1 cellular context compared by ENCODE assay signal in genomic region chr9:17063535-17064135, GRCh38.
TF ChIP-seq lines count a peak whose summit lies in the region.

No MANE protein-coding gene starts in this region.

TF ChIP-seq in SK-N-SH treated with all-trans-retinoic acid at 6 μM for 48 hours, 23 proteins besides CTCF, POLR2A, EP300 and RAD21 (continued from another document):
- TF ChIP-seq, protein P1, sequence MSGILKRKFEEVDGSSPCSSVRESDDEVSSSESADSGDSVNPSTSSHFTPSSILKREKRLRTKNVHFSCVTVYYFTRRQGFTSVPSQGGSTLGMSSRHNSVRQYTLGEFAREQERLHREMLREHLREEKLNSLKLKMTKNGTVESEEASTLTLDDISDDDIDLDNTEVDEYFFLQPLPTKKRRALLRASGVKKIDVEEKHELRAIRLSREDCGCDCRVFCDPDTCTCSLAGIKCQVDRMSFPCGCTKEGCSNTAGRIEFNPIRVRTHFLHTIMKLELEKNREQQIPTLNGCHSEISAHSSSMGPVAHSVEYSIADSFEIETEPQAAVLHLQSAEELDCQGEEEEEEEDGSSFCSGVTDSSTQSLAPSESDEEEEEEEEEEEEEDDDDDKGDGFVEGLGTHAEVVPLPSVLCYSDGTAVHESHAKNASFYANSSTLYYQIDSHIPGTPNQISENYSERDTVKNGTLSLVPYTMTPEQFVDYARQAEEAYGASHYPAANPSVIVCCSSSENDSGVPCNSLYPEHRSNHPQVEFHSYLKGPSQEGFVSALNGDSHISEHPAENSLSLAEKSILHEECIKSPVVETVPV (CRISPR knock-in tag; IDR thresholded peaks at IDR 0.05), result no peak
- TF ChIP-seq GLIS3 (CRISPR knock-in tag; IDR thresholded peaks at IDR 0.05) (no peak), ZC3H10 (CRISPR knock-in tag; IDR thresholded peaks at IDR 0.05) (no peak), TCF4 (CRISPR knock-in tag; IDR thresholded peaks at IDR 0.05; ENCODE audit: borderline replicate concordance) (no peak), SNAI2 (CRISPR knock-in tag; IDR thresholded peaks at IDR 0.05) (no peak), TSHZ2 (CRISPR knock-in tag; IDR thresholded peaks at IDR 0.05) (no peak)
- TF ChIP-seq, protein P2, sequence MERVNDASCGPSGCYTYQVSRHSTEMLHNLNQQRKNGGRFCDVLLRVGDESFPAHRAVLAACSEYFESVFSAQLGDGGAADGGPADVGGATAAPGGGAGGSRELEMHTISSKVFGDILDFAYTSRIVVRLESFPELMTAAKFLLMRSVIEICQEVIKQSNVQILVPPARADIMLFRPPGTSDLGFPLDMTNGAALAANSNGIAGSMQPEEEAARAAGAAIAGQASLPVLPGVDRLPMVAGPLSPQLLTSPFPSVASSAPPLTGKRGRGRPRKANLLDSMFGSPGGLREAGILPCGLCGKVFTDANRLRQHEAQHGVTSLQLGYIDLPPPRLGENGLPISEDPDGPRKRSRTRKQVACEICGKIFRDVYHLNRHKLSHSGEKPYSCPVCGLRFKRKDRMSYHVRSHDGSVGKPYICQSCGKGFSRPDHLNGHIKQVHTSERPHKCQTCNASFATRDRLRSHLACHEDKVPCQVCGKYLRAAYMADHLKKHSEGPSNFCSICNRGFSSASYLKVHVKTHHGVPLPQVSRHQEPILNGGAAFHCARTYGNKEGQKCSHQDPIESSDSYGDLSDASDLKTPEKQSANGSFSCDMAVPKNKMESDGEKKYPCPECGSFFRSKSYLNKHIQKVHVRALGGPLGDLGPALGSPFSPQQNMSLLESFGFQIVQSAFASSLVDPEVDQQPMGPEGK (CRISPR knock-in tag; IDR thresholded peaks at IDR 0.05; ENCODE audit: borderline replicate concordance), result no peak
